Comparison of ENCODE assay signal across 32 cellular contexts in genomic region chr14:81849714-81850113, GRCh38.
A peak's percentile ranks its signal among the peaks of the same experiment; 100 is the strongest.
DNase-seq lines count a peak whose midpoint lies in the region; ATAC-seq and TF ChIP-seq lines count a peak whose summit lies in the region.
"Had no signal": no experiment of that assay in that cellular context is flagged by ENCODE, and none has a peak within 500 bp of the region (broad histone marks: within the 10 kb centered on the region; RNA-seq: fewer than 3 reads in every experiment).

No MANE protein-coding gene starts in this region.

- TF ChIP-seq POLR2A in NB4 (IDR thresholded peaks at IDR 0.05; ENCODE audit: extremely low read depth, insufficient read length): no peak

- no peaks in the 10 kb centered on the region for H3K36me3 Mint-ChIP-seq in stimulated activated memory B cell treated with anti-CD40 and anti-IgM and Interleukin-4, amounts not matched to agents 10 μg/mL and 1 μg/mL and 100 μg/mL, for 72 hours

- no peaks in the 10 kb centered on the region for H3K27me3 Mint-ChIP-seq in stimulated activated memory B cell treated with anti-CD40 and anti-IgM and Interleukin-4, amounts not matched to agents 10 μg/mL and 1 μg/mL and 100 μg/mL, for 72 hours
- H3K27me3 Mint-ChIP-seq: naive B cell; stimulated activated naive CD8-positive, alpha-beta T cell treated with anti-CD3 and anti-CD28 coated beads, Interleukin-15, amount 100 ng/mL, for 72 hours had no signal

- H3K4me3 Mint-ChIP-seq in stimulated activated memory B cell treated with anti-CD40 and anti-IgM and Interleukin-4, amounts not matched to agents 10 μg/mL and 1 μg/mL and 100 μg/mL, for 72 hours: no peak overlapping the region
- H3K4me3 Mint-ChIP-seq: GM23338; naive B cell; stimulated activated naive CD8-positive, alpha-beta T cell treated with anti-CD3 and anti-CD28 coated beads, Interleukin-15, amount 100 ng/mL, for 72 hours had no signal

- no peaks in the 10 kb centered on the region for H3K4me1 Mint-ChIP-seq in stimulated activated memory B cell treated with anti-CD40 and anti-IgM and Interleukin-4, amounts not matched to agents 10 μg/mL and 1 μg/mL and 100 μg/mL, for 72 hours
- H3K4me1 Mint-ChIP-seq: GM23338; naive B cell; stimulated activated naive CD8-positive, alpha-beta T cell treated with anti-CD3 and anti-CD28 coated beads, Interleukin-15, amount 100 ng/mL, for 72 hours had no signal

- peak; percentile 56 for ATAC-seq in HG02885 (IDR thresholded peaks at IDR 0.05; ENCODE audit: poor library complexity, unreplicated experiment)
- no peak for ATAC-seq in HG03565 (IDR thresholded peaks at IDR 0.05; ENCODE audit: unreplicated experiment)
- ATAC-seq in stimulated activated memory B cell treated with anti-CD40 and anti-IgM and Interleukin-4, amounts not matched to agents 10 μg/mL and 1 μg/mL and 100 μg/mL, for 72 hours: no peak
- ATAC-seq in HG02981 (IDR thresholded peaks at IDR 0.05; ENCODE audit: unreplicated experiment): no peak
- ATAC-seq: activated CD4-positive, CD25-positive, alpha-beta regulatory T cell treated with anti-CD3 and anti-CD28 coated beads, Interleukin-2, amount 50 U/mL, for 24 hours; gastroesophageal sphincter; GM23338; lower lobe of right lung; PC-3; right cardiac atrium; stimulated activated naive CD8-positive, alpha-beta T cell treated with anti-CD3 and anti-CD28 coated beads, Interleukin-15, amount 100 ng/mL, for 72 hours had no signal

- no peak for TF ChIP-seq CTCF in NB4 (IDR thresholded peaks at IDR 0.05; ENCODE audit: low read depth, low read length)

- DNase-seq in DMS53 (lab: John Stamatoyannopoulos, UW) (peak; percentile 43), DMS53 treated with DMSO at 0.1 percent for 48 hours (lab: John Stamatoyannopoulos, UW; ENCODE audit: unreplicated experiment) (no peak), NB4 (ENCODE audit: low read depth) (peak; percentile 43), RPMI8226 (peak; percentile 52)
- DNase-seq: activated CD4-positive, alpha-beta T cell treated with anti-CD3 and anti-CD28 coated beads, Interleukin-2, amount 50 U/mL, for 48 hours; activated T-cell treated with anti-CD3 and anti-CD28 coated beads, Interleukin-2, amount 50 U/mL, for 48 hours; effector CD8-positive, alpha-beta T cell; Kasumi-1; kidney glomerular epithelial cell; lower lobe of right lung; midbrain; naive B cell; NCI-H1092 treated with DMSO at 0.1 percent for 48 hours; NCI-H187 treated with DMSO at 0.1 percent for 48 hours; NCI-H226; NCI-H748 treated with DMSO at 0.1 percent for 48 hours; PC-3; right cardiac atrium; stimulated activated CD8-positive, alpha-beta memory T cell treated with anti-CD3 and anti-CD28 coated beads, Interleukin-4, amount 100 ng/mL, for 48 hours; stimulated activated naive CD8-positive, alpha-beta T cell treated with anti-CD3 and anti-CD28 coated beads, Interleukin-15, amount 100 ng/mL, for 72 hours; T-helper 2 cell had no signal

- peaks cover 12% of the 10 kb centered on the region for H3K9me3 Mint-ChIP-seq in stimulated activated memory B cell treated with anti-CD40 and anti-IgM and Interleukin-4, amounts not matched to agents 10 μg/mL and 1 μg/mL and 100 μg/mL, for 72 hours

- H3K4me3 ChIP-seq in NB4 (ENCODE audit: low read depth, low read length): no peak overlapping the region
- H3K4me3 ChIP-seq: cardiac muscle cell, coronary artery, gastroesophageal sphincter, GM23338, hepatocyte, lower lobe of right lung, thoracic aorta had no signal

- no peak overlapping the region for H3K27ac Mint-ChIP-seq in stimulated activated memory B cell treated with anti-CD40 and anti-IgM and Interleukin-4, amounts not matched to agents 10 μg/mL and 1 μg/mL and 100 μg/mL, for 72 hours
- H3K27ac Mint-ChIP-seq: GM23338; naive B cell; stimulated activated naive CD8-positive, alpha-beta T cell treated with anti-CD3 and anti-CD28 coated beads, Interleukin-15, amount 100 ng/mL, for 72 hours had no signal
